Comparison of ENCODE assay signal across 27 cellular contexts in the genomic region with DNA sequence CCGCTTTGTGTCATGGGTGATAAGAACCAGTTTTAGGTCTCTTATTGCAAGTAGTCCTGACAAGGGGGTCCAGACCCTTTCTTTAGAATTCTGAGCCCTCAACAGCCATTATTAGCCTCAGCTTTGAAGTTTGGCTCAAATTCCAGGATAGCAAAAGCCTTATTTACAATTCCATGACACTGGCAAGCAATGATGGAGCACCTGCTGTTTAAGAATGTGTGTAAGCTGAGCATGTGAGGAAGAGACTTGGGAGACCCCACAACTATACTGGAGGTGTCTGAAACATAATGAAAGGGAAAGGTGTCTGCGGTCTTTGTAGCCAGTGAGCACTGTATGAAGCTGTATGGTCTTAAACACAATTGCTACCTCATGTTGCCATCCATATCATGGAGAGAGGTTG.
"Had no signal": no experiment of that assay in that cellular context is flagged by ENCODE, and none has a peak within 500 bp of the region (broad histone marks: within the 10 kb centered on the region; RNA-seq: fewer than 3 reads in every experiment).

No MANE protein-coding gene starts in this region.

- H3K36me3 ChIP-seq: gastrocnemius medialis, prostate gland, right atrium auricular region, stomach, thyroid gland, vagina had no signal

- ATAC-seq: esophagus mucosa; gastrocnemius medialis; left lobe of liver; mucosa of descending colon; natural killer cell treated with Interleukin-12 subunit alpha and Interleukin-12 subunit beta and Interleukin-15 and Interleukin-18, amount 100 ng/mL, for 72 hours; sciatic nerve; stimulated activated effector memory CD8-positive, alpha-beta T cell treated with anti-CD3 and anti-CD28 coated beads, Interleukin-12 subunit alpha, Interleukin-12 subunit beta, amount 100 ng/mL, for 72 hours had no signal

- H3K4me1 Mint-ChIP-seq: memory B cell; naive B cell; neural crest cell; stimulated activated effector memory CD8-positive, alpha-beta T cell treated with anti-CD3 and anti-CD28 coated beads, Interleukin-12 subunit alpha, Interleukin-12 subunit beta, amount 100 ng/mL, for 72 hours had no signal

- H3K27me3 ChIP-seq: gastrocnemius medialis, right atrium auricular region, thyroid gland, vagina had no signal

- H3K27me3 Mint-ChIP-seq: memory B cell had no signal

- H3K27ac ChIP-seq: dorsolateral prefrontal cortex, epithelial cell of prostate, gastrocnemius medialis, prostate gland, right atrium auricular region, stomach, thyroid gland, vagina had no signal

- H3K9me3 ChIP-seq: gastrocnemius medialis, mucosa of descending colon, prostate gland, right atrium auricular region, stomach, thyroid gland, vagina had no signal

- H3K4me3 ChIP-seq: dorsolateral prefrontal cortex, gastrocnemius medialis, lung, mucosa of descending colon, prostate gland, right atrium auricular region, stomach, thyroid gland, vagina had no signal

- H3K27ac Mint-ChIP-seq: memory B cell; mesothelial cell of epicardium; naive B cell; natural killer cell treated with Interleukin-12 subunit alpha and Interleukin-12 subunit beta and Interleukin-15 and Interleukin-18, amount 100 ng/mL, for 72 hours; stimulated activated effector memory CD8-positive, alpha-beta T cell treated with anti-CD3 and anti-CD28 coated beads, Interleukin-12 subunit alpha, Interleukin-12 subunit beta, amount 100 ng/mL, for 72 hours had no signal

- DNase-seq: dorsolateral prefrontal cortex; effector CD4-positive, alpha-beta T cell; foreskin fibroblast; gastrocnemius medialis; head of caudate nucleus; kidney; mucosa of descending colon; naive B cell; stimulated activated CD4-positive, alpha-beta T cell treated with anti-CD3 and anti-CD28 coated beads, Interleukin-2, amount 100 ng/mL, for 24 hours; stimulated activated CD4-positive, alpha-beta T cell treated with anti-CD3 and anti-CD28 coated beads, Interleukin-4, amount 100 ng/mL, for 24 hours; stimulated activated naive CD4-positive, alpha-beta T cell treated with Interleukin-2 at 50 U/mL for 16 hours; stomach; thyroid gland; trophoblast cell had no signal

- H3K4me1 ChIP-seq: gastrocnemius medialis, prostate gland, right atrium auricular region, stomach, thyroid gland, vagina had no signal

- H3K36me3 Mint-ChIP-seq: memory B cell; mesothelial cell of epicardium; naive B cell; natural killer cell treated with Interleukin-12 subunit alpha and Interleukin-12 subunit beta and Interleukin-15 and Interleukin-18, amount 100 ng/mL, for 72 hours; stimulated activated effector memory CD8-positive, alpha-beta T cell treated with anti-CD3 and anti-CD28 coated beads, Interleukin-12 subunit alpha, Interleukin-12 subunit beta, amount 100 ng/mL, for 72 hours had no signal

- H3K4me3 Mint-ChIP-seq: memory B cell; mesothelial cell of epicardium; naive B cell; natural killer cell treated with Interleukin-12 subunit alpha and Interleukin-12 subunit beta and Interleukin-15 and Interleukin-18, amount 100 ng/mL, for 72 hours; neural crest cell; stimulated activated effector memory CD8-positive, alpha-beta T cell treated with anti-CD3 and anti-CD28 coated beads, Interleukin-12 subunit alpha, Interleukin-12 subunit beta, amount 100 ng/mL, for 72 hours had no signal

- H3K9me3 Mint-ChIP-seq: memory B cell; mesothelial cell of epicardium; naive B cell; natural killer cell treated with Interleukin-12 subunit alpha and Interleukin-12 subunit beta and Interleukin-15 and Interleukin-18, amount 100 ng/mL, for 72 hours; neural crest cell; stimulated activated effector memory CD8-positive, alpha-beta T cell treated with anti-CD3 and anti-CD28 coated beads, Interleukin-12 subunit alpha, Interleukin-12 subunit beta, amount 100 ng/mL, for 72 hours had no signal
